Comparison of ENCODE assay signal across 1 cellular context in genomic region chr4:186726440-186727148, GRCh38.
A peak's percentile ranks its signal among the peaks of the same experiment; 100 is the strongest.
TF ChIP-seq lines count a peak whose summit lies in the region.

No MANE protein-coding gene starts in this region.

TF ChIP-seq in HepG2, 621 proteins besides CTCF, POLR2A, EP300 and RAD21 (continued from another document and continues in another):
- TF ChIP-seq PRDM4 (CRISPR knock-in tag; IDR thresholded peaks at IDR 0.05; ENCODE audit: borderline replicate concordance) (no peak), ZNF773 (CRISPR knock-in tag; IDR thresholded peaks at IDR 0.05; ENCODE audit: borderline replicate concordance) (no peak; the same call in 1 of the 2 replicates), REXO4 (CRISPR knock-in tag; IDR thresholded peaks at IDR 0.05; ENCODE audit: borderline replicate concordance) (no peak), ZNF232 (CRISPR knock-in tag; IDR thresholded peaks at IDR 0.05; ENCODE audit: borderline replicate concordance) (peak; percentile 29; the same call in 1 of the 2 replicates), SAP130 (CRISPR knock-in tag; IDR thresholded peaks at IDR 0.05; ENCODE audit: low read depth) (peak; percentile 74), U2AF2 (IDR thresholded peaks at IDR 0.05; ENCODE audit: low read depth, low read length) (no peak), SIN3B (IDR thresholded peaks at IDR 0.05; ENCODE audit: low read length) (no peak), ELF1 (CRISPR knock-in tag; IDR thresholded peaks at IDR 0.05) (no peak), ATF7 (IDR thresholded peaks at IDR 0.05) (peak; percentile 90), ATF7 (CRISPR knock-in tag; IDR thresholded peaks at IDR 0.05) (peak; percentile 99), ATF1 (CRISPR knock-in tag; IDR thresholded peaks at IDR 0.05) (peak; percentile 80), STAG1 (CRISPR knock-in tag; IDR thresholded peaks at IDR 0.05) (peak; percentile 63), HMG20B (CRISPR knock-in tag; conservative IDR thresholded peaks at IDR 0.05) (peak; percentile 22; the same call in 1 of the 2 replicates), HES4 (CRISPR knock-in tag; IDR thresholded peaks at IDR 0.05; ENCODE audit: borderline replicate concordance) (no peak), AKNA (CRISPR knock-in tag; IDR thresholded peaks at IDR 0.05; ENCODE audit: borderline replicate concordance) (no peak; the same call in 1 of the 2 replicates), BORCS8-MEF2B (CRISPR knock-in tag; IDR thresholded peaks at IDR 0.05) (peak; percentile 75; the same call in 1 of the 2 replicates), SSRP1 (CRISPR knock-in tag; IDR thresholded peaks at IDR 0.05) (no peak), ZNF772 (CRISPR knock-in tag; IDR thresholded peaks at IDR 0.05) (peak; percentile 93; the same call in 1 of the 2 replicates), ZNF432 (CRISPR knock-in tag; IDR thresholded peaks at IDR 0.05; ENCODE audit: borderline replicate concordance) (no peak), CEBPG (CRISPR knock-in tag; IDR thresholded peaks at IDR 0.05) (peak; percentile 71), PCBP2 (optimal IDR thresholded peaks at IDR 0.05; ENCODE audit: low read depth, low read length, poor library complexity, severe bottlenecking) (no peak), SALL1 (CRISPR knock-in tag; IDR thresholded peaks at IDR 0.05) (peak; percentile 94), ZNF207 (IDR thresholded peaks at IDR 0.05; ENCODE audit: borderline replicate concordance) (no peak), ZNF33B (CRISPR knock-in tag; IDR thresholded peaks at IDR 0.05) (no peak), ZBTB34 (CRISPR knock-in tag; IDR thresholded peaks at IDR 0.05) (0 out of 2 replicates have a peak, but pooled peaks have one; percentile 53), ZNF747 (CRISPR knock-in tag; IDR thresholded peaks at IDR 0.05; ENCODE audit: borderline replicate concordance) (peak; percentile 98; the same call in 1 of the 2 replicates), MAZ (IDR thresholded peaks at IDR 0.05; ENCODE audit: borderline replicate concordance, low read depth, low read length) (peak; percentile 93), MAZ (CRISPR knock-in tag; IDR thresholded peaks at IDR 0.05; ENCODE audit: low read depth) (peak; percentile 98), ATF3 (CRISPR knock-in tag; IDR thresholded peaks at IDR 0.05) (peak; percentile 96), ZBTB42 (CRISPR knock-in tag; IDR thresholded peaks at IDR 0.05) (no peak; the same call in 1 of the 2 replicates), YY1 (IDR thresholded peaks at IDR 0.05; ENCODE audit: insufficient read depth, insufficient replicate concordance, low read depth, low read length) (peak; percentile 65), BCL6 (CRISPR knock-in tag; IDR thresholded peaks at IDR 0.05) (peak; percentile 69), ZUFSP (CRISPR knock-in tag; IDR thresholded peaks at IDR 0.05; ENCODE audit: borderline replicate concordance) (no peak), ZNF607 (CRISPR knock-in tag; IDR thresholded peaks at IDR 0.05; ENCODE audit: borderline replicate concordance) (peak; percentile 89), NBN (conservative IDR thresholded peaks at IDR 0.05) (no peak), XRCC5 (optimal IDR thresholded peaks at IDR 0.05; ENCODE audit: low read length) (no peak), ZNF441 (CRISPR knock-in tag; IDR thresholded peaks at IDR 0.05; ENCODE audit: borderline replicate concordance) (peak; percentile 21; the same call in 1 of the 2 replicates), REPIN1 (CRISPR knock-in tag; IDR thresholded peaks at IDR 0.05; ENCODE audit: borderline replicate concordance, low read depth) (no peak), IRF1 (CRISPR knock-in tag; IDR thresholded peaks at IDR 0.05; ENCODE audit: low read depth) (no peak), ZNF326 (CRISPR knock-in tag; IDR thresholded peaks at IDR 0.05; ENCODE audit: borderline replicate concordance) (no peak), TRAFD1 (CRISPR knock-in tag; IDR thresholded peaks at IDR 0.05; ENCODE audit: borderline replicate concordance) (no peak), MTA3 (CRISPR knock-in tag; IDR thresholded peaks at IDR 0.05) (no peak), ZBTB21 (CRISPR knock-in tag; IDR thresholded peaks at IDR 0.05) (no peak), GPN1 (CRISPR knock-in tag; IDR thresholded peaks at IDR 0.05; ENCODE audit: borderline replicate concordance) (no peak), ZHX2 (IDR thresholded peaks at IDR 0.05; ENCODE audit: low read depth) (peak; percentile 18; the same call in 1 of the 2 replicates), ZHX2 (CRISPR knock-in tag; IDR thresholded peaks at IDR 0.05; ENCODE audit: borderline replicate concordance) (no peak), HNRNPLL (IDR thresholded peaks at IDR 0.05; ENCODE audit: low read depth, low read length, poor library complexity, severe bottlenecking) (peak; percentile 76)
